In the genomic region with DNA sequence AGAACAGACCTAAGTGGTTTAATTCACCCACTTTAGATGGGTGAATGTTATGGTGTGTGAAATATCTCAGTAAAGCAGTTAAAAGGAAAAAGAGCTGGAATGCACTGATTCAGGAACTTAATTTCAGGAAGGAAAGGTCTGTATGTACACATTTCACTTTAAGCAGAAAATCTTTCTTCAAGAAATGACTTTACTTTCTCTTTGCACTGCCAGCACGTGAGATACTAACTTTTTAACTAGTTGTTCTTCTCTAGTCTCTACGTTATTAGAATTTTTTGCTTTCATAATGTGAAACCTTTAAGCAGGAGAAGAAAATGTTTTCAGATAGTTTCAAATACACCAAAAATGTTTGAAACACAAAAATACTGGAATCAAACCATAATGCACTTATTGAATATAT, we compare ENCODE assay signal across 17 cellular contexts. TPM values are rescaled to one million over a fixed set of nuclear protein-coding genes. Genes with fewer than 3 reads are reported as not detected.
DNase-seq lines count a peak whose midpoint lies in the region; ATAC-seq, FAIRE-seq and TF ChIP-seq lines count a peak whose summit lies in the region.
"Had no signal": no experiment of that assay in that cellular context is flagged by ENCODE, and none has a peak within 500 bp of the region (broad histone marks: within the 10 kb centered on the region; RNA-seq: fewer than 3 reads in every experiment).

No MANE protein-coding gene starts in this region.

- 25% methylated on average over 2 of the region's 2 CpGs for WGBS in A549 (ENCODE audit: missing lambda C conversion rate)

- H3K4me1 ChIP-seq in A549 (no peaks in the 10 kb centered on the region), OCI-LY3 (ENCODE audit: low read length) (peaks cover 10% of the 10 kb centered on the region), fibroblast of lung (ENCODE audit: control insufficient read depth, extremely low read depth, insufficient read depth, low read length) (no peaks in the 10 kb centered on the region), uterus (no peaks in the 10 kb centered on the region)
- H3K4me1 ChIP-seq: BE2C, left lung, Peyer's patch had no signal

- no peak for TF ChIP-seq POLR2A in A549 (IDR thresholded peaks at IDR 0.05; ENCODE audit: low read length)
- no peak for TF ChIP-seq POLR2A in uterus (IDR thresholded peaks at IDR 0.05)

- no peak for TF ChIP-seq CTCF in A549 (IDR thresholded peaks at IDR 0.05)
- no peak for TF ChIP-seq CTCF in OCI-LY3 (IDR thresholded peaks at IDR 0.05; ENCODE audit: low read depth, low read length)
- no peak for TF ChIP-seq CTCF in fibroblast of lung (conservative IDR thresholded peaks at IDR 0.05 in 1 of 2, IDR thresholded peaks at IDR 0.05 in 1 of 2; ENCODE audit: low read depth in 1 of 2, low read length in 2 of 2)
- no peak for TF ChIP-seq CTCF in uterus (IDR thresholded peaks at IDR 0.05)

- intact Hi-C loops in uterus (cut with DNase I; ENCODE audit: low total_unique reads), result no loop called here

- H3K27me3 ChIP-seq in OCI-LY3 (ENCODE audit: low read depth, low read length) (no peaks in the 10 kb centered on the region), fibroblast of lung (ENCODE audit: control insufficient read depth, insufficient read depth, low read length) (no peaks in the 10 kb centered on the region), uterus (no peaks in the 10 kb centered on the region)
- H3K27me3 ChIP-seq: left lung, ovary, Peyer's patch had no signal

- H4K20me1 ChIP-seq in OCI-LY3 (ENCODE audit: insufficient read depth, low read length) (no peaks in the 10 kb centered on the region), fibroblast of lung (ENCODE audit: control insufficient read depth, extremely low read depth, insufficient read depth, low read length) (no peaks in the 10 kb centered on the region)

- H2AFZ ChIP-seq in OCI-LY3 (ENCODE audit: low read depth, low read length) (peak overlapping the region; percentile 88), fibroblast of lung (ENCODE audit: low read length) (peak overlapping the region; percentile 92)

- TF ChIP-seq RAD21 in A549 (conservative IDR thresholded peaks at IDR 0.05 in 1 of 2, IDR thresholded peaks at IDR 0.05 in 1 of 2), result no peak

- no peak for DNase-seq in A549 (ENCODE audit: low read depth in 1 of 2, low spot score in 1 of 2)
- DNase-seq in fibroblast of lung (ENCODE audit: low read depth in 2 of 2), result peak in 1 of 2 donors; percentile 17
- no peak for DNase-seq in DMS153 treated with DMSO at 0.1 percent for 48 hours (lab: John Stamatoyannopoulos, UW; ENCODE audit: unreplicated experiment)
- DNase-seq in uterus, result no peak
- DNase-seq in NCI-H128 (lab: John Stamatoyannopoulos, UW; ENCODE audit: unreplicated experiment), result no peak
- DNase-seq: aorta, BE2C, GDM1, left lung, NCI-H2227 treated with DMSO at 0.1 percent for 48 hours, ovary, Peyer's patch, T-helper 9 cell had no signal

- H3K9ac ChIP-seq in OCI-LY3 (ENCODE audit: low read length) (peak overlapping the region; percentile 32), fibroblast of lung (ENCODE audit: insufficient read depth, low read length) (no peak overlapping the region)

- ATAC-seq in A549, result no peak
- peak; percentile 53 for ATAC-seq in GM18498 (IDR thresholded peaks at IDR 0.05; ENCODE audit: unreplicated experiment)
- ATAC-seq in GM19455 (IDR thresholded peaks at IDR 0.05; ENCODE audit: unreplicated experiment), result no peak
- ATAC-seq: left lung; stimulated activated memory B cell treated with anti-CD40 and anti-IgM and Interleukin-4, amounts not matched to agents 10 μg/mL and 1 μg/mL and 100 μg/mL, for 72 hours had no signal

- no peak for TF ChIP-seq EP300 in A549 (IDR thresholded peaks at IDR 0.05)

- CTCF ChIA-PET in A549 (lab: Yijun Ruan, JAX), result no interaction called here

- POLR2A ChIA-PET in A549 (lab: Yijun Ruan, JAX), result no interaction called here

- H3K9me3 ChIP-seq in A549 (no peaks in the 10 kb centered on the region), OCI-LY3 (ENCODE audit: insufficient read depth, low read length) (no peaks in the 10 kb centered on the region), fibroblast of lung (ENCODE audit: control insufficient read depth, insufficient read depth, low read depth, low read length) (no peaks in the 10 kb centered on the region), uterus (no peaks in the 10 kb centered on the region)
- H3K9me3 ChIP-seq: BE2C, left lung, ovary, Peyer's patch had no signal

- no peaks in the 10 kb centered on the region for H3K36me3 ChIP-seq in OCI-LY3 (replicated peaks; ENCODE audit: low read depth, low read length)
- no peaks in the 10 kb centered on the region for H3K36me3 ChIP-seq in fibroblast of lung (ENCODE audit: control insufficient read depth, insufficient read depth, low read length)
- no peaks in the 10 kb centered on the region for H3K36me3 ChIP-seq in uterus
- H3K36me3 ChIP-seq: BE2C, left lung, ovary, Peyer's patch had no signal

- no peak for FAIRE-seq in A549 (lab: Jason Lieb, UNC)

- H3K4me2 ChIP-seq in A549 (peak overlapping the region; percentile 67), OCI-LY3 (ENCODE audit: low read length) (peak overlapping the region; percentile 75), fibroblast of lung (ENCODE audit: extremely low read depth, insufficient read depth, low read length) (peak overlapping the region; percentile 90)

- H3K27ac ChIP-seq in A549 (no peak overlapping the region), OCI-LY3 (ENCODE audit: low read length) (no peak overlapping the region), fibroblast of lung (ENCODE audit: insufficient read depth, low read length) (no peak overlapping the region), uterus (no peak overlapping the region)
- H3K27ac ChIP-seq: left lung, ovary, Peyer's patch had no signal

- H3K4me3 ChIP-seq in A549, result no peak overlapping the region
- H3K4me3 ChIP-seq in OCI-LY3 (ENCODE audit: low read length), result peak overlapping the region; percentile 59
- peak overlapping the region in 3 of 4 experiments; percentile 34 to 38 (median 38) for H3K4me3 ChIP-seq in fibroblast of lung (replicated peaks in 1 of 4; ENCODE audit: control extremely low read depth in 1 of 4, insufficient read depth in 1 of 4, low read depth in 3 of 4, low read length in 4 of 4)
- H3K4me3 ChIP-seq in uterus, result no peak overlapping the region
- H3K4me3 ChIP-seq: left lung, ovary, Peyer's patch had no signal

- no peaks in the 10 kb centered on the region for H3K79me2 ChIP-seq in OCI-LY3 (ENCODE audit: low read length)
- H3K79me2 ChIP-seq in fibroblast of lung (ENCODE audit: control insufficient read depth, insufficient read depth, low read length), result no peaks in the 10 kb centered on the region

TF ChIP-seq in A549, 52 proteins besides CTCF, POLR2A, EP300 and RAD21:
- TF ChIP-seq CEBPB (IDR thresholded peaks at IDR 0.05), result no peak
- TF ChIP-seq TFCP2L1 (CRISPR knock-in tag; IDR thresholded peaks at IDR 0.05), result no peak
- no peak for TF ChIP-seq RARB (CRISPR knock-in tag; IDR thresholded peaks at IDR 0.05)
- no peak for TF ChIP-seq FOXS1 (CRISPR knock-in tag; IDR thresholded peaks at IDR 0.05)
- TF ChIP-seq, protein P1, sequence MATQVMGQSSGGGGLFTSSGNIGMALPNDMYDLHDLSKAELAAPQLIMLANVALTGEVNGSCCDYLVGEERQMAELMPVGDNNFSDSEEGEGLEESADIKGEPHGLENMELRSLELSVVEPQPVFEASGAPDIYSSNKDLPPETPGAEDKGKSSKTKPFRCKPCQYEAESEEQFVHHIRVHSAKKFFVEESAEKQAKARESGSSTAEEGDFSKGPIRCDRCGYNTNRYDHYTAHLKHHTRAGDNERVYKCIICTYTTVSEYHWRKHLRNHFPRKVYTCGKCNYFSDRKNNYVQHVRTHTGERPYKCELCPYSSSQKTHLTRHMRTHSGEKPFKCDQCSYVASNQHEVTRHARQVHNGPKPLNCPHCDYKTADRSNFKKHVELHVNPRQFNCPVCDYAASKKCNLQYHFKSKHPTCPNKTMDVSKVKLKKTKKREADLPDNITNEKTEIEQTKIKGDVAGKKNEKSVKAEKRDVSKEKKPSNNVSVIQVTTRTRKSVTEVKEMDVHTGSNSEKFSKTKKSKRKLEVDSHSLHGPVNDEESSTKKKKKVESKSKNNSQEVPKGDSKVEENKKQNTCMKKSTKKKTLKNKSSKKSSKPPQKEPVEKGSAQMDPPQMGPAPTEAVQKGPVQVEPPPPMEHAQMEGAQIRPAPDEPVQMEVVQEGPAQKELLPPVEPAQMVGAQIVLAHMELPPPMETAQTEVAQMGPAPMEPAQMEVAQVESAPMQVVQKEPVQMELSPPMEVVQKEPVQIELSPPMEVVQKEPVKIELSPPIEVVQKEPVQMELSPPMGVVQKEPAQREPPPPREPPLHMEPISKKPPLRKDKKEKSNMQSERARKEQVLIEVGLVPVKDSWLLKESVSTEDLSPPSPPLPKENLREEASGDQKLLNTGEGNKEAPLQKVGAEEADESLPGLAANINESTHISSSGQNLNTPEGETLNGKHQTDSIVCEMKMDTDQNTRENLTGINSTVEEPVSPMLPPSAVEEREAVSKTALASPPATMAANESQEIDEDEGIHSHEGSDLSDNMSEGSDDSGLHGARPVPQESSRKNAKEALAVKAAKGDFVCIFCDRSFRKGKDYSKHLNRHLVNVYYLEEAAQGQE (IDR thresholded peaks at IDR 0.05), result no peak
- TF ChIP-seq MAFK (IDR thresholded peaks at IDR 0.05; ENCODE audit: partially characterized antibody), result no peak
- TF ChIP-seq FOSB (CRISPR knock-in tag; IDR thresholded peaks at IDR 0.05), result no peak
- TF ChIP-seq SMC3 (IDR thresholded peaks at IDR 0.05), result no peak

RNA-seq across cellular contexts. Expression of a gene that starts 18.8 kb away (rescaled TPM):
- polyA plus RNA-seq in A549 (2011; rRNA removed) (23.7 and 29.0 TPM in 2 replicates), A549 (2017; fragmentation: RNase III; extraction: RNeasy Plus Mini Kit Qiagen cat#74134 plus additional on column Dnase treatment) (10.7 to 11.2 TPM (median 10.9 TPM) in 3 replicates), fibroblast of lung (11.8 and 18.7 TPM in 2 replicates)
- 6.7 and 8.8 TPM in 2 replicates for polyA plus RNA-seq in A549 (2012; cell fraction: cytosol; rRNA removed)
- polyA plus RNA-seq in A549 (2012; cell fraction: nucleus; rRNA removed), result 2.2 and 3.3 TPM in 2 replicates
- polyA minus RNA-seq in A549 (2011; rRNA and poly(A)+ RNA removed), result 4.2 and 4.3 TPM in 2 replicates
- total RNA-seq in fibroblast of lung (7.2 and 11.2 TPM in 2 replicates), uterus (10 to 100 TPM in 2 of 4 donors, 1 to 10 TPM in 2; 2.3 to 39.5 (median 10.0) TPM)
- polyA plus RNA-seq in fibroblast of lung (2012), result 7.8 and 13.0 TPM in 2 replicates
- 12.2 and 22.9 TPM in 2 replicates for polyA minus RNA-seq in fibroblast of lung (ENCODE audit: low replicate concordance)

RNA-seq across cellular contexts. Expression of a gene that starts 19.2 kb away (rescaled TPM):
- polyA plus RNA-seq in A549 (2011; rRNA removed) (13.4 and 15.7 TPM in 2 replicates), A549 (2017; fragmentation: RNase III; extraction: RNeasy Plus Mini Kit Qiagen cat#74134 plus additional on column Dnase treatment) (6.7 to 9.4 TPM (median 7.9 TPM) in 3 replicates), fibroblast of lung (28.3 and 34.8 TPM in 2 replicates)
- 5.8 and 6.0 TPM in 2 replicates for polyA plus RNA-seq in A549 (2012; cell fraction: cytosol; rRNA removed)
- polyA plus RNA-seq in A549 (2012; cell fraction: nucleus; rRNA removed), result 5.6 and 8.1 TPM in 2 replicates
- polyA minus RNA-seq in A549 (2011; rRNA and poly(A)+ RNA removed), result 2.6 and 5.1 TPM in 2 replicates
- total RNA-seq in fibroblast of lung (35.7 and 38.6 TPM in 2 replicates), uterus (10 to 100 TPM; 15.6 to 46.8 (median 27.6) TPM)
- 17.2 and 20.2 TPM in 2 replicates for polyA plus RNA-seq in fibroblast of lung (2012)
- polyA minus RNA-seq in fibroblast of lung (ENCODE audit: low replicate concordance), result 1.8 and 5.0 TPM in 2 replicates

Comparison
In these comparisons a context has a peak if more than half of its experiments do, and no peak if none do; other contexts are left out.
1. H3K4me3 ChIP-seq: peak in OCI-LY3 (single experiment) and fibroblast of lung (3 of 4); none in A549 (single experiment) and uterus (0 of 2).
2. Peak in every context shown above with its lines, with median percentiles within 50 percentile points of each other: H3K4me2 ChIP-seq.